Comparison of ENCODE assay signal across 19 cellular contexts in the genomic region with DNA sequence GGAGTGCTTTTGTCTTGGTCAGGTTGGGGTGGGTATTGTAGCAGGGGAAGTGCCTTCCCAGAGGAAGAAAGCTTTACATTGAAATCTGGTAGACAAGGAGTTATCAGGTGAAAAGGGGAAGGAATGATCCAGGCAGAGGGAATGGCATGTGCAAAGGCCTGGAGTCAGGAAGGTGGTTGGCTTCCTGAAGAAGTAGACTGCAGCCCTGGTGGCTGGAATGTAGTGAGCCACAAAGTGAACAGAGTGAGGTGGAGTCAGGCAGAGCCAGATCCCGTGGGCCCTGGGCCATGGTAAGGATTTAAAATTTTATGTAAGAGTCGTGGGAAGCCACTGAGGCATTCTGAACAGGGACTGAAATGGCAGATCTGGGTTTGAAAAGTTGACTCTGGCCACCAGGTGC. TPM values are rescaled to one million over a fixed set of nuclear protein-coding genes. Genes with fewer than 3 reads are reported as not detected.
A peak's percentile ranks its signal among the peaks of the same experiment; 100 is the strongest.
DNase-seq lines count a peak whose midpoint lies in the region; TF ChIP-seq lines count a peak whose summit lies in the region.
"Had no signal": no experiment of that assay in that cellular context is flagged by ENCODE, and none has a peak within 500 bp of the region (broad histone marks: within the 10 kb centered on the region; RNA-seq: fewer than 3 reads in every experiment).

No MANE protein-coding gene starts in this region.

- no peak for TF ChIP-seq EP300 in esophagus muscularis mucosa (IDR thresholded peaks at IDR 0.05)

- H3K36me3 Mint-ChIP-seq in activated CD4-positive, alpha-beta memory T cell treated with anti-CD3 and anti-CD28 coated beads for 36 hours: no peaks in the 10 kb centered on the region
- H3K36me3 Mint-ChIP-seq: activated CD8-positive, alpha-beta memory T cell treated with anti-CD3 and anti-CD28 coated beads, Interleukin-2, amount 10 ng/mL, durations not matched to agents 7 days and 5 days had no signal

- H3K27ac ChIP-seq in osteoblast (ENCODE audit: low read depth, low read length) (no peak overlapping the region), esophagus muscularis mucosa (replicated peaks in 1 of 4) (no peak overlapping the region)
- H3K27ac ChIP-seq: suprapubic skin had no signal

- 77% methylated on average over 2 of the region's 2 CpGs for WGBS in esophagus muscularis mucosa

- TF ChIP-seq POLR2A in esophagus muscularis mucosa (IDR thresholded peaks at IDR 0.05; ENCODE audit: low read depth): no peak

- no peak overlapping the region for H3K4me3 Mint-ChIP-seq in activated CD4-positive, alpha-beta memory T cell treated with anti-CD3 and anti-CD28 coated beads for 36 hours
- H3K4me3 Mint-ChIP-seq: activated CD8-positive, alpha-beta memory T cell treated with anti-CD3 and anti-CD28 coated beads, Interleukin-2, amount 10 ng/mL, durations not matched to agents 7 days and 5 days; nephron; T-helper 1 cell treated with Interleukin-12 subunit alpha and Interleukin-12 subunit beta and Interleukin-4 antibody, amounts not matched to agents 30 μg/mL and 1 μg/mL, for 36 hours had no signal

- no peak overlapping the region for H3K4me3 ChIP-seq in epithelial cell of proximal tubule (ENCODE audit: low read depth, low read length)
- H3K4me3 ChIP-seq in osteoblast (ENCODE audit: insufficient read depth, low read length): no peak overlapping the region
- no peak overlapping the region for H3K4me3 ChIP-seq in esophagus muscularis mucosa
- H3K4me3 ChIP-seq: suprapubic skin had no signal

- DNase-seq in ELR (ENCODE audit: low read depth): peak; percentile 24
- DNase-seq in SK-MEL-5 (ENCODE audit: low read depth, low spot score): peak; percentile 19
- DNase-seq in epithelial cell of proximal tubule (ENCODE audit: low read depth): no peak
- no peak for DNase-seq in osteoblast (ENCODE audit: insufficient read length, low spot score, missing footprints)
- DNase-seq in DMS79 treated with DMSO at 0.1 percent for 48 hours (lab: John Stamatoyannopoulos, UW): no peak
- no peak for DNase-seq in esophagus muscularis mucosa (ENCODE audit: extremely low spot score)
- DNase-seq in activated CD4-positive, alpha-beta memory T cell treated with anti-CD3 and anti-CD28 coated beads for 36 hours: no peak
- no peak for DNase-seq in central memory CD4-positive, alpha-beta T cell
- DNase-seq: activated CD8-positive, alpha-beta memory T cell treated with anti-CD3 and anti-CD28 coated beads, Interleukin-2, amount 10 ng/mL, durations not matched to agents 7 days and 5 days; activated effector memory CD4-positive, alpha-beta T cell treated with anti-CD3 and anti-CD28 coated beads, Interleukin-2, amount 50 U/mL, for 16 hours; anterior cingulate cortex; foreskin melanocyte; MV-4-11; NCI-H2081 treated with DMSO at 0.1 percent for 48 hours; retina; stimulated activated CD4-positive, alpha-beta T cell treated with anti-CD3 and anti-CD28 coated beads, Interleukin-2, amount 100 ng/mL, for 24 hours had no signal

- H3K79me2 ChIP-seq in osteoblast (ENCODE audit: insufficient read depth, low read length): no peaks in the 10 kb centered on the region

- no peaks in the 10 kb centered on the region for H3K9me3 Mint-ChIP-seq in activated CD4-positive, alpha-beta memory T cell treated with anti-CD3 and anti-CD28 coated beads for 36 hours
- H3K9me3 Mint-ChIP-seq: nephron; T-helper 1 cell treated with Interleukin-12 subunit alpha and Interleukin-12 subunit beta and Interleukin-4 antibody, amounts not matched to agents 30 μg/mL and 1 μg/mL, for 36 hours had no signal

- H3K4me1 Mint-ChIP-seq in activated CD4-positive, alpha-beta memory T cell treated with anti-CD3 and anti-CD28 coated beads for 36 hours (ENCODE audit: low read depth): no peaks in the 10 kb centered on the region
- H3K4me1 Mint-ChIP-seq: activated CD8-positive, alpha-beta memory T cell treated with anti-CD3 and anti-CD28 coated beads, Interleukin-2, amount 10 ng/mL, durations not matched to agents 7 days and 5 days; nephron had no signal

- no peaks in the 10 kb centered on the region for H3K4me1 ChIP-seq in osteoblast (ENCODE audit: insufficient read depth, low read length)
- H3K4me1 ChIP-seq in esophagus muscularis mucosa: no peaks in the 10 kb centered on the region
- H3K4me1 ChIP-seq: suprapubic skin had no signal

- H2AFZ ChIP-seq in osteoblast (ENCODE audit: low read length): no peak overlapping the region

- no peaks in the 10 kb centered on the region for H3K36me3 ChIP-seq in osteoblast (ENCODE audit: insufficient read depth, low read length)
- H3K36me3 ChIP-seq in esophagus muscularis mucosa: no peaks in the 10 kb centered on the region
- H3K36me3 ChIP-seq: suprapubic skin had no signal

- intact Hi-C loops in esophagus muscularis mucosa (cut with DNase I): no loop called here
- intact Hi-C loops in activated CD4-positive, alpha-beta memory T cell treated with anti-CD3 and anti-CD28 coated beads for 36 hours (cut with micrococcal nuclease): no loop called here

- POLR2A ChIA-PET in activated CD4-positive, alpha-beta memory T cell treated with anti-CD3 and anti-CD28 coated beads for 36 hours (lab: Charles Lee): no interaction called here

- peak; percentile 45 for TF ChIP-seq CTCF in epithelial cell of proximal tubule (conservative IDR thresholded peaks at IDR 0.05; ENCODE audit: low read depth, low read length)
- TF ChIP-seq CTCF in osteoblast (IDR thresholded peaks at IDR 0.05; ENCODE audit: extremely low read depth, low read depth, low read length): peak; percentile 35
- no peak for TF ChIP-seq CTCF in esophagus muscularis mucosa (IDR thresholded peaks at IDR 0.05)

- H3K27me3 ChIP-seq in osteoblast (ENCODE audit: insufficient read depth, low read length) (peaks cover 5% of the 10 kb centered on the region), esophagus muscularis mucosa (no peaks in the 10 kb centered on the region)
- H3K27me3 ChIP-seq: suprapubic skin had no signal

- H3K9me3 ChIP-seq in osteoblast (ENCODE audit: low read depth, low read length): no peaks in the 10 kb centered on the region
- no peaks in the 10 kb centered on the region for H3K9me3 ChIP-seq in esophagus muscularis mucosa
- H3K9me3 ChIP-seq: suprapubic skin had no signal

- CTCF ChIA-PET in activated CD4-positive, alpha-beta memory T cell treated with anti-CD3 and anti-CD28 coated beads for 36 hours (lab: Charles Lee): no interaction called here

- in situ Hi-C loops in SK-MEL-5 (cut with HindIII; ENCODE audit: low pct_unique_long_range_greater_than_20kb, low sequenced_read_pairs): no loop called here

- H3K27me3 Mint-ChIP-seq in activated CD4-positive, alpha-beta memory T cell treated with anti-CD3 and anti-CD28 coated beads for 36 hours: no peaks in the 10 kb centered on the region
- H3K27me3 Mint-ChIP-seq: activated CD8-positive, alpha-beta memory T cell treated with anti-CD3 and anti-CD28 coated beads, Interleukin-2, amount 10 ng/mL, durations not matched to agents 7 days and 5 days had no signal

- no peak overlapping the region for H3K4me2 ChIP-seq in osteoblast (ENCODE audit: insufficient read depth, low read length)

- peaks cover 3% of the 10 kb centered on the region for H4K20me1 ChIP-seq in osteoblast (ENCODE audit: insufficient read depth, low read length)

- no peak overlapping the region for H3K27ac Mint-ChIP-seq in activated CD4-positive, alpha-beta memory T cell treated with anti-CD3 and anti-CD28 coated beads for 36 hours
- H3K27ac Mint-ChIP-seq: activated CD8-positive, alpha-beta memory T cell treated with anti-CD3 and anti-CD28 coated beads, Interleukin-2, amount 10 ng/mL, durations not matched to agents 7 days and 5 days; nephron; T-helper 1 cell treated with Interleukin-12 subunit alpha and Interleukin-12 subunit beta and Interleukin-4 antibody, amounts not matched to agents 30 μg/mL and 1 μg/mL, for 36 hours had no signal

RNA-seq across cellular contexts. Expression of a gene that starts 58.3 kb away (rescaled TPM):
- total RNA-seq in SK-MEL-5 (2014; rRNA removed; shearing (Covaris generic)): 283 TPM in 2 replicates
- 262 and 312 TPM in 2 replicates for polyA plus RNA-seq in SK-MEL-5 (2015; cell fraction: cytosol; rRNA removed)
- polyA plus RNA-seq in SK-MEL-5 (2015; cell fraction: nucleus; rRNA removed): 42.8 and 62.8 TPM in 2 replicates
- total RNA-seq in epithelial cell of proximal tubule (199 and 350 TPM in 2 replicates), osteoblast (55.7 and 68.0 TPM in 2 replicates), esophagus muscularis mucosa (100 to 1,000 TPM in 3 of 4 donors, 10 to 100 TPM in 1; 51.9 to 134 (median 122) TPM)
- total RNA-seq in activated CD4-positive, alpha-beta memory T cell treated with anti-CD3 and anti-CD28 coated beads for 36 hours: 100 to 1,000 TPM; 171 to 181 TPM

Comparison
In these comparisons a context has a peak if more than half of its experiments do, and no peak if none do; other contexts are left out.
1. DNase-seq: peak in ELR (single experiment) and SK-MEL-5 (single experiment); none in epithelial cell of proximal tubule (single experiment), osteoblast (single experiment), DMS79 treated with DMSO at 0.1 percent for 48 hours (single experiment), esophagus muscularis mucosa (single experiment), activated CD4-positive, alpha-beta memory T cell treated with anti-CD3 and anti-CD28 coated beads for 36 hours (single experiment) and central memory CD4-positive, alpha-beta T cell (single experiment).
2. CTCF ChIP-seq: peak in epithelial cell of proximal tubule (single experiment) and osteoblast (single experiment); none in esophagus muscularis mucosa (0 of 3).